8 cellular contexts compared by ENCODE assay signal in genomic region chr4:52911684-52912294, GRCh38. TPM values are rescaled to one million over a fixed set of nuclear protein-coding genes. Genes with fewer than 3 reads are reported as not detected.
DNase-seq lines count a peak whose midpoint lies in the region; ATAC-seq and FAIRE-seq lines count a peak whose summit lies in the region.

No MANE protein-coding gene starts in this region.

- peak; percentile 21 for FAIRE-seq in endometrium (lab: Jason Lieb, UNC)

- H3K27me3 Mint-ChIP-seq in activated CD8-positive, alpha-beta T cell treated with anti-CD3 and anti-CD28 coated beads, Interleukin-2, amount 10 ng/mL, durations not matched to agents 7 days and 5 days (ENCODE audit: low read depth) = no peaks in the 10 kb centered on the region
- H3K27me3 Mint-ChIP-seq in naive B cell = no peaks in the 10 kb centered on the region

- peak; percentile 67 for DNase-seq in Ammon's horn (ENCODE audit: low spot score)
- DNase-seq in NCI-H82 (lab: John Stamatoyannopoulos, UW) = peak; percentile 84
- DNase-seq in activated CD8-positive, alpha-beta T cell treated with anti-CD3 and anti-CD28 coated beads, Interleukin-2, amount 10 ng/mL, durations not matched to agents 7 days and 5 days = peak; percentile 81
- peak; percentile 10 for DNase-seq in naive B cell
- peak; percentile 83 for DNase-seq in stimulated activated naive CD8-positive, alpha-beta T cell treated with anti-CD3 and anti-CD28 coated beads, Interleukin-15, Interleukin-2, amounts not matched to agents 100 U/mL and 50 U/mL, for 24 hours

- no peaks in the 10 kb centered on the region for H3K9me3 Mint-ChIP-seq in activated CD8-positive, alpha-beta T cell treated with anti-CD3 and anti-CD28 coated beads, Interleukin-2, amount 10 ng/mL, durations not matched to agents 7 days and 5 days (ENCODE audit: insufficient read depth)
- no peaks in the 10 kb centered on the region for H3K9me3 Mint-ChIP-seq in naive B cell

- ATAC-seq in GM18861 (IDR thresholded peaks at IDR 0.05; ENCODE audit: unreplicated experiment) = peak; percentile 88
- peak; percentile 76 for ATAC-seq in HG03378 (IDR thresholded peaks at IDR 0.05; ENCODE audit: unreplicated experiment)
- ATAC-seq in activated CD8-positive, alpha-beta T cell treated with anti-CD3 and anti-CD28 coated beads, Interleukin-2, amount 10 ng/mL, durations not matched to agents 7 days and 5 days = peak; percentile 70
- peak in 1 of 2 donors; percentile 37 for ATAC-seq in naive B cell (ENCODE audit: low read depth in 2 of 2)
- no peak for ATAC-seq in stimulated activated naive CD8-positive, alpha-beta T cell treated with anti-CD3 and anti-CD28 coated beads, Interleukin-15, Interleukin-2, amounts not matched to agents 100 U/mL and 50 U/mL, for 24 hours

- no peak overlapping the region for H3K27ac Mint-ChIP-seq in activated CD8-positive, alpha-beta T cell treated with anti-CD3 and anti-CD28 coated beads, Interleukin-2, amount 10 ng/mL, durations not matched to agents 7 days and 5 days
- H3K27ac Mint-ChIP-seq in naive B cell = no peak overlapping the region

- H3K4me1 Mint-ChIP-seq in activated CD8-positive, alpha-beta T cell treated with anti-CD3 and anti-CD28 coated beads, Interleukin-2, amount 10 ng/mL, durations not matched to agents 7 days and 5 days (ENCODE audit: low read depth) = peaks cover 4% of the 10 kb centered on the region
- peaks cover 0 to 5% (median 0%) of the 10 kb centered on the region in 3 donors for H3K4me1 Mint-ChIP-seq in naive B cell

- POLR2A ChIA-PET in activated CD8-positive, alpha-beta T cell treated with anti-CD3 and anti-CD28 coated beads, Interleukin-2, amount 10 ng/mL, durations not matched to agents 7 days and 5 days (lab: Charles Lee) = no interaction called here

- CTCF ChIA-PET in activated CD8-positive, alpha-beta T cell treated with anti-CD3 and anti-CD28 coated beads, Interleukin-2, amount 10 ng/mL, durations not matched to agents 7 days and 5 days (lab: Charles Lee) = interaction anchor here (0.5 to 2.3 kb wide), 18 partner anchors 8 to 367 kb away, joined by 3 to 16 read pairs (median 4); no protein-coding TSS in a partner anchor

- H3K4me3 Mint-ChIP-seq in activated CD8-positive, alpha-beta T cell treated with anti-CD3 and anti-CD28 coated beads, Interleukin-2, amount 10 ng/mL, durations not matched to agents 7 days and 5 days = no peak overlapping the region
- H3K4me3 Mint-ChIP-seq in naive B cell = no peak overlapping the region

- H3K36me3 Mint-ChIP-seq in activated CD8-positive, alpha-beta T cell treated with anti-CD3 and anti-CD28 coated beads, Interleukin-2, amount 10 ng/mL, durations not matched to agents 7 days and 5 days (ENCODE audit: low read depth) = peaks cover 3% of the 10 kb centered on the region
- peaks cover 8 to 9% of the 10 kb centered on the region in 2 donors for H3K36me3 Mint-ChIP-seq in naive B cell

RNA-seq across cellular contexts. Expression of gene RASL11B, which starts 49.7 kb away (rescaled TPM):
- total RNA-seq in activated CD8-positive, alpha-beta T cell treated with anti-CD3 and anti-CD28 coated beads, Interleukin-2, amount 10 ng/mL, durations not matched to agents 7 days and 5 days = under 1 TPM in 1 of 2 experiments, not detected in 1; 0.13 TPM
- 1 to 10 TPM in 1 of 6 donors, under 1 TPM in 1, not detected in 4; 0.19 to 1.6 TPM for polyA plus RNA-seq in naive B cell (ENCODE audit: low read depth in 6 of 6)

Comparison
In these comparisons a context has a peak if more than half of its experiments do, and no peak if none do; other contexts are left out.
1. DNase-seq: peak in every context shown above with its lines; median percentile 84 in NCI-H82; 83 in stimulated activated naive CD8-positive, alpha-beta T cell treated with anti-CD3 and anti-CD28 coated beads, Interleukin-15, Interleukin-2, amounts not matched to agents 100 U/mL and 50 U/mL, for 24 hours; 81 in activated CD8-positive, alpha-beta T cell treated with anti-CD3 and anti-CD28 coated beads, Interleukin-2, amount 10 ng/mL, durations not matched to agents 7 days and 5 days; 67 in Ammon's horn; 10 in naive B cell.